ENCODE assay signal across 27 cellular contexts in the genomic region with DNA sequence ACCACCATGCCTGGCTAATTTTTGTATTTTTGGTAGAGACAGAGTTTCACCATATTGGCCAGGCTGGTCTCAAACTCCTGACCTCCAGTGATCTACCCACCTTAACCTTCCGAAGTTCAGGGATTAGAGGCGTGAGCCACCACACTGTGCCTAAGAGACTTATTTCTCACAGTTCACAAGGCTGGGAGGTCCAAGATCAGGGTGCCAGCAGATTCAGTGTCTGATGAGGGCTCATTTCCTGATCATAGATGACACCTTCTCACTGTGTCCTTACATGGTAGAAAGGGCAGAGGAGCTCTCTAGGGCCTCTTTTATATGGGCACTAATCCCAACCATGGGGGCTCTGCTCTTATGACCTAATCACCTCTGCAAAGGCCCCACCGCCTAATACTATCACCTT. TPM values are rescaled to one million over a fixed set of nuclear protein-coding genes. Genes with fewer than 3 reads are reported as not detected.
"Had no signal": no experiment of that assay in that cellular context is flagged by ENCODE, and none has a peak within 500 bp of the region (broad histone marks: within the 10 kb centered on the region; RNA-seq: fewer than 3 reads in every experiment).

No MANE protein-coding gene starts in this region.

- H3K9me3 ChIP-seq: body of pancreas, gastroesophageal sphincter, right atrium auricular region, stomach, upper lobe of right lung had no signal

- H3K4me3 Mint-ChIP-seq: activated CD4-positive, alpha-beta T cell treated with anti-CD3 and anti-CD28 coated beads for 36 hours; activated CD8-positive, alpha-beta memory T cell treated with anti-CD3 and anti-CD28 coated beads, Interleukin-2, amount 10 ng/mL, durations not matched to agents 7 days and 5 days; activated CD8-positive, alpha-beta T cell treated with anti-CD3 and anti-CD28 coated beads, Interleukin-2, amount 10 ng/mL, durations not matched to agents 7 days and 5 days; activated naive CD8-positive, alpha-beta T cell; effector memory CD8-positive, alpha-beta T cell; immature natural killer cell; mesothelial cell of epicardium; naive thymus-derived CD4-positive, alpha-beta T cell; stimulated activated naive B cell treated with anti-CD40 and anti-IgM and Interleukin-4, amounts not matched to agents 10 μg/mL and 1 μg/mL and 100 μg/mL, for 72 hours; T-helper 2 cell treated with Interferon-gamma antibody and Interleukin-4, amounts not matched to agents 5 μg/mL and 100 μg/mL, for 36 hours had no signal

- H3K27ac Mint-ChIP-seq: activated CD4-positive, alpha-beta T cell treated with anti-CD3 and anti-CD28 coated beads for 36 hours; activated CD8-positive, alpha-beta memory T cell treated with anti-CD3 and anti-CD28 coated beads, Interleukin-2, amount 10 ng/mL, durations not matched to agents 7 days and 5 days; activated CD8-positive, alpha-beta T cell treated with anti-CD3 and anti-CD28 coated beads, Interleukin-2, amount 10 ng/mL, durations not matched to agents 7 days and 5 days; activated naive CD8-positive, alpha-beta T cell; effector memory CD8-positive, alpha-beta T cell; immature natural killer cell; mesothelial cell of epicardium; naive thymus-derived CD4-positive, alpha-beta T cell; stimulated activated naive B cell treated with anti-CD40 and anti-IgM and Interleukin-4, amounts not matched to agents 10 μg/mL and 1 μg/mL and 100 μg/mL, for 72 hours; T-helper 2 cell treated with Interferon-gamma antibody and Interleukin-4, amounts not matched to agents 5 μg/mL and 100 μg/mL, for 36 hours had no signal

- H3K36me3 ChIP-seq: upper lobe of right lung had no signal

- H3K36me3 Mint-ChIP-seq: activated CD8-positive, alpha-beta memory T cell treated with anti-CD3 and anti-CD28 coated beads, Interleukin-2, amount 10 ng/mL, durations not matched to agents 7 days and 5 days; activated naive CD8-positive, alpha-beta T cell; immature natural killer cell; naive thymus-derived CD4-positive, alpha-beta T cell; stimulated activated naive B cell treated with anti-CD40 and anti-IgM and Interleukin-4, amounts not matched to agents 10 μg/mL and 1 μg/mL and 100 μg/mL, for 72 hours had no signal

- H3K4me3 ChIP-seq: body of pancreas, gastroesophageal sphincter, right atrium auricular region, stomach, upper lobe of right lung had no signal

- H3K27me3 Mint-ChIP-seq: activated CD4-positive, alpha-beta T cell treated with anti-CD3 and anti-CD28 coated beads for 36 hours; activated CD8-positive, alpha-beta memory T cell treated with anti-CD3 and anti-CD28 coated beads, Interleukin-2, amount 10 ng/mL, durations not matched to agents 7 days and 5 days; naive thymus-derived CD4-positive, alpha-beta T cell had no signal

- H3K9me3 Mint-ChIP-seq: effector memory CD8-positive, alpha-beta T cell; immature natural killer cell; mesothelial cell of epicardium; naive thymus-derived CD4-positive, alpha-beta T cell; stimulated activated naive B cell treated with anti-CD40 and anti-IgM and Interleukin-4, amounts not matched to agents 10 μg/mL and 1 μg/mL and 100 μg/mL, for 72 hours; T-helper 2 cell treated with Interferon-gamma antibody and Interleukin-4, amounts not matched to agents 5 μg/mL and 100 μg/mL, for 36 hours had no signal

- ATAC-seq: activated CD4-positive, alpha-beta T cell treated with anti-CD3 and anti-CD28 coated beads for 36 hours; activated CD8-positive, alpha-beta memory T cell treated with anti-CD3 and anti-CD28 coated beads, Interleukin-2, amount 10 ng/mL, durations not matched to agents 7 days and 5 days; activated CD8-positive, alpha-beta T cell treated with anti-CD3 and anti-CD28 coated beads, Interleukin-2, amount 10 ng/mL, durations not matched to agents 7 days and 5 days; body of pancreas; effector memory CD8-positive, alpha-beta T cell; gastroesophageal sphincter; naive thymus-derived CD4-positive, alpha-beta T cell; stimulated activated naive B cell treated with anti-CD40 and anti-IgM and Interleukin-4, amounts not matched to agents 10 μg/mL and 1 μg/mL and 100 μg/mL, for 72 hours had no signal

- H3K27ac ChIP-seq: body of pancreas, right atrium auricular region, stomach had no signal

- H3K4me1 Mint-ChIP-seq: activated CD4-positive, alpha-beta T cell treated with anti-CD3 and anti-CD28 coated beads for 36 hours; activated CD8-positive, alpha-beta memory T cell treated with anti-CD3 and anti-CD28 coated beads, Interleukin-2, amount 10 ng/mL, durations not matched to agents 7 days and 5 days; immature natural killer cell; stimulated activated naive B cell treated with anti-CD40 and anti-IgM and Interleukin-4, amounts not matched to agents 10 μg/mL and 1 μg/mL and 100 μg/mL, for 72 hours had no signal

- H3K27me3 ChIP-seq: body of pancreas, gastroesophageal sphincter, right atrium auricular region, stomach, upper lobe of right lung had no signal

- DNase-seq: activated CD4-positive, alpha-beta T cell treated with anti-CD3 and anti-CD28 coated beads for 36 hours; activated CD4-positive, CD25-positive, alpha-beta regulatory T cell; activated CD8-positive, alpha-beta memory T cell treated with anti-CD3 and anti-CD28 coated beads, Interleukin-2, amount 10 ng/mL, durations not matched to agents 7 days and 5 days; activated CD8-positive, alpha-beta T cell treated with anti-CD3 and anti-CD28 coated beads, Interleukin-2, amount 10 ng/mL, durations not matched to agents 7 days and 5 days; activated naive CD4-positive, alpha-beta T cell; activated T-cell treated with anti-CD3 and anti-CD28 coated beads, Interleukin-2, amount 50 U/mL, for 48 hours; anterior cingulate cortex; body of pancreas; cerebellar nuclear complex; cortex of kidney; effector memory CD8-positive, alpha-beta T cell; erythroblast; hypothalamus; immature natural killer cell; kidney; naive thymus-derived CD4-positive, alpha-beta T cell; stimulated activated CD4-positive, alpha-beta T cell treated with anti-CD3 and anti-CD28 coated beads, Interleukin-15, amount 100 ng/mL, for 24 hours; stimulated activated CD4-positive, alpha-beta T cell treated with anti-CD3 and anti-CD28 coated beads, Interleukin-2, amount 100 ng/mL, for 24 hours; stimulated activated naive B cell treated with anti-CD40 and anti-IgM and Interleukin-4, amounts not matched to agents 10 μg/mL and 1 μg/mL and 100 μg/mL, for 72 hours; stomach; T-helper 1 cell had no signal

RNA-seq across cellular contexts. Expression of gene ARHGEF10L, which starts 58.8 kb away (rescaled TPM):
- total RNA-seq: activated CD4-positive, alpha-beta T cell treated with anti-CD3 and anti-CD28 coated beads for 36 hours; activated CD8-positive, alpha-beta memory T cell treated with anti-CD3 and anti-CD28 coated beads, Interleukin-2, amount 10 ng/mL, durations not matched to agents 7 days and 5 days; activated CD8-positive, alpha-beta T cell treated with anti-CD3 and anti-CD28 coated beads, Interleukin-2, amount 10 ng/mL, durations not matched to agents 7 days and 5 days had no signal
